In genomic region chr16:2009791-2010510, GRCh38 we compare ENCODE assay signal across 8 cellular contexts. TPM values are rescaled to one million over a fixed set of nuclear protein-coding genes. Genes with fewer than 3 reads are reported as not detected.
DNase-seq lines count a peak whose midpoint lies in the region; ATAC-seq, FAIRE-seq and TF ChIP-seq lines count a peak whose summit lies in the region.

TSS of gene ZNF598 (minus strand) at chr16:2009821.

- H3K4me2 ChIP-seq in HepG2 (ENCODE audit: low read depth, low read length), result peak within 1 kb of the TSS; percentile 99

- CTCF ChIA-PET in HepG2 (lab: Yijun Ruan, JAX; ENCODE audit: low intra/inter-chr PET ratio, low total read pairs), result no interaction called here

- peak within 1 kb of the TSS; percentile 76 to 82 (median 81) for H3K4me3 ChIP-seq in HepG2 (replicated peaks in 1 of 3; ENCODE audit: insufficient read depth in 1 of 3, low read depth in 2 of 3, low read length in 3 of 3)

- intact Hi-C loops in activated CD4-positive, alpha-beta T cell treated with anti-CD3 and anti-CD28 coated beads, Interleukin-2, amount 10 ng/mL, durations not matched to agents 24 days and 14 days (cut with micrococcal nuclease), result loop anchor here (5.0 to 10.0 kb wide), 3 partner anchors 38 to 242 kb away; partner anchors contain the start of genes BRICD5, ECI1, PGP and TBL3
- intact Hi-C loops in dendritic cell treated with granulocyte-macrophage colony-stimulating factor and Interleukin-4, amounts not matched to agents 40 ng/mL and 50 ng/mL, for 4 days (cut with micrococcal nuclease), result no loop called here
- intact Hi-C loops in HepG2 (cut with micrococcal nuclease; ENCODE audit: unreplicated experiment), result no loop called here

- H3K4me3 Mint-ChIP-seq in activated CD4-positive, alpha-beta T cell treated with anti-CD3 and anti-CD28 coated beads, Interleukin-2, amount 10 ng/mL, durations not matched to agents 24 days and 14 days, result peak within 1 kb of the TSS; percentile 93
- H3K4me3 Mint-ChIP-seq in dendritic cell treated with granulocyte-macrophage colony-stimulating factor and Interleukin-4, amounts not matched to agents 40 ng/mL and 50 ng/mL, for 4 days, result peak within 1 kb of the TSS; percentile 81

- H4K20me1 ChIP-seq in HepG2 (ENCODE audit: insufficient read depth, low read length), result peaks cover 13% of the 10 kb centered on the region; the same call in 1 of the 2 replicates

- DNase-seq in A172 (ENCODE audit: low spot score), result peak; percentile 61
- DNase-seq in NCI-H446 treated with DMSO at 0.1 percent for 48 hours (lab: John Stamatoyannopoulos, UW), result peak; percentile 56
- DNase-seq in activated CD4-positive, alpha-beta T cell treated with anti-CD3 and anti-CD28 coated beads, Interleukin-2, amount 10 ng/mL, durations not matched to agents 24 days and 14 days, result peak; percentile 95
- DNase-seq in HepG2 (ENCODE audit: low spot score), result peak; percentile 73
- peak; percentile 70 for DNase-seq in stimulated activated CD4-positive, alpha-beta T cell treated with anti-CD3 and anti-CD28 coated beads, Interleukin-2, amount 100 ng/mL, for 4 hours (ENCODE audit: low read depth)

- peak within 1 kb of the TSS; percentile 79 for H3K27ac ChIP-seq in HepG2 (ENCODE audit: extremely low read length, insufficient read depth, low read length)

- H3K36me3 Mint-ChIP-seq in activated CD4-positive, alpha-beta T cell treated with anti-CD3 and anti-CD28 coated beads, Interleukin-2, amount 10 ng/mL, durations not matched to agents 24 days and 14 days (ENCODE audit: low read depth), result peaks cover 26% of the 10 kb centered on the region
- peaks cover 33% of the 10 kb centered on the region for H3K36me3 Mint-ChIP-seq in dendritic cell treated with granulocyte-macrophage colony-stimulating factor and Interleukin-4, amounts not matched to agents 40 ng/mL and 50 ng/mL, for 4 days (ENCODE audit: low read depth)

- no peak within 1 kb of the TSS for H2AFZ ChIP-seq in HepG2 (ENCODE audit: low read length)

- TF ChIP-seq CTCF in HepG2 (CRISPR knock-in tag; IDR thresholded peaks at IDR 0.05), result 0 out of 2 replicates have a peak, but pooled peaks have one; percentile 8

- no peaks in the 10 kb centered on the region for H3K9me3 ChIP-seq in HepG2 (ENCODE audit: low read length)

- no peaks in the 10 kb centered on the region for H3K27me3 Mint-ChIP-seq in activated CD4-positive, alpha-beta T cell treated with anti-CD3 and anti-CD28 coated beads, Interleukin-2, amount 10 ng/mL, durations not matched to agents 24 days and 14 days
- H3K27me3 Mint-ChIP-seq in dendritic cell treated with granulocyte-macrophage colony-stimulating factor and Interleukin-4, amounts not matched to agents 40 ng/mL and 50 ng/mL, for 4 days, result peaks cover 2% of the 10 kb centered on the region

- peak within 1 kb of the TSS; percentile 93 for H3K9ac ChIP-seq in HepG2 (ENCODE audit: insufficient read depth, low read depth, low read length)

- TF ChIP-seq EP300 in HepG2 (IDR thresholded peaks at IDR 0.05; ENCODE audit: low read depth in 2 of 2, low read length in 2 of 2) (no peak), HepG2 (CRISPR knock-in tag; IDR thresholded peaks at IDR 0.05; ENCODE audit: borderline replicate concordance) (no peak)

- peak; percentile 63 to 85 for TF ChIP-seq POLR2A in HepG2 (IDR thresholded peaks at IDR 0.05; ENCODE audit: insufficient read depth in 1 of 2, low read depth in 2 of 2, low read length in 2 of 2)

- H3K9me3 Mint-ChIP-seq in activated CD4-positive, alpha-beta T cell treated with anti-CD3 and anti-CD28 coated beads, Interleukin-2, amount 10 ng/mL, durations not matched to agents 24 days and 14 days, result no peaks in the 10 kb centered on the region
- no peaks in the 10 kb centered on the region for H3K9me3 Mint-ChIP-seq in dendritic cell treated with granulocyte-macrophage colony-stimulating factor and Interleukin-4, amounts not matched to agents 40 ng/mL and 50 ng/mL, for 4 days

- under 1% methylated on average over 12 of the region's 52 CpGs for WGBS in HepG2 (ENCODE audit: low lambda C conversion rate)

- ATAC-seq in GM18520 (IDR thresholded peaks at IDR 0.05; ENCODE audit: unreplicated experiment), result peak; percentile 71
- peak; percentile 82 for ATAC-seq in HG03103 (IDR thresholded peaks at IDR 0.05; ENCODE audit: low read depth, unreplicated experiment)
- peak; percentile 89 for ATAC-seq in HepG2

- POLR2A ChIA-PET in HepG2 (lab: Yijun Ruan, JAX), result no interaction called here

- peak; percentile 62 for FAIRE-seq in HepG2 (lab: Jason Lieb, UNC)

- peaks cover 48% of the 10 kb centered on the region for H3K79me2 ChIP-seq in HepG2 (ENCODE audit: insufficient read depth, low read length)

- peaks cover 68% of the 10 kb centered on the region for H3K4me1 ChIP-seq in HepG2 (ENCODE audit: insufficient read depth, low read length)

- peak within 1 kb of the TSS; percentile 92 for H3K27ac Mint-ChIP-seq in activated CD4-positive, alpha-beta T cell treated with anti-CD3 and anti-CD28 coated beads, Interleukin-2, amount 10 ng/mL, durations not matched to agents 24 days and 14 days
- peak within 1 kb of the TSS; percentile 92 for H3K27ac Mint-ChIP-seq in dendritic cell treated with granulocyte-macrophage colony-stimulating factor and Interleukin-4, amounts not matched to agents 40 ng/mL and 50 ng/mL, for 4 days

- H3K36me3 ChIP-seq in HepG2 (replicated peaks in 1 of 2; ENCODE audit: control insufficient read depth in 1 of 2, insufficient read depth in 2 of 2, low read length in 2 of 2), result no peaks in the 10 kb centered on the region; a peak in 1 of 5 replicates

- BruUV-seq in HepG2 (replicated peaks; lab: Mats Ljungman, UMichigan), result TSS peak; percentile 98

- H3K4me1 Mint-ChIP-seq in activated CD4-positive, alpha-beta T cell treated with anti-CD3 and anti-CD28 coated beads, Interleukin-2, amount 10 ng/mL, durations not matched to agents 24 days and 14 days, result peaks cover 28% of the 10 kb centered on the region
- H3K4me1 Mint-ChIP-seq in dendritic cell treated with granulocyte-macrophage colony-stimulating factor and Interleukin-4, amounts not matched to agents 40 ng/mL and 50 ng/mL, for 4 days (ENCODE audit: low read depth), result peaks cover 48% of the 10 kb centered on the region

- peak; percentile 41; the same call in 1 of the 2 replicates for TF ChIP-seq RAD21 in HepG2 (CRISPR knock-in tag; IDR thresholded peaks at IDR 0.05)

- H3K27me3 ChIP-seq in HepG2 (ENCODE audit: control insufficient read depth in 1 of 2, insufficient read depth in 2 of 2, low read length in 2 of 2), result no peaks in the 10 kb centered on the region

- in situ Hi-C loops in HepG2 (cut with HindIII; ENCODE audit: extremely low pct_ligation_motif_present, low pct_unique_long_range_greater_than_20kb), result no loop called here

TF ChIP-seq in HepG2, 621 proteins besides CTCF, POLR2A, EP300 and RAD21 (continues in another document):
- no peak for TF ChIP-seq ZNF615 (CRISPR knock-in tag; IDR thresholded peaks at IDR 0.05; ENCODE audit: borderline replicate concordance)
- no peak for TF ChIP-seq USF2 (IDR thresholded peaks at IDR 0.05; ENCODE audit: low read depth, low read length)
- TF ChIP-seq USF2 (CRISPR knock-in tag; IDR thresholded peaks at IDR 0.05; ENCODE audit: borderline replicate concordance), result no peak

RNA-seq across cellular contexts. Expression of gene ZNF598, which starts in this region (rescaled TPM):
- total RNA-seq in A172 (2014; rRNA removed; shearing (Covaris generic)), result 23.5 and 26.9 TPM in 2 replicates
- 93.9 and 99.0 TPM in 2 replicates for total RNA-seq in activated CD4-positive, alpha-beta T cell treated with anti-CD3 and anti-CD28 coated beads, Interleukin-2, amount 10 ng/mL, durations not matched to agents 24 days and 14 days
- 9.5 and 13.5 TPM in 2 replicates for total RNA-seq in HepG2 (2016; rRNA removed; fragmentation: Illumina TruSeq; extraction: Trizol)
- 7.8 and 8.6 TPM in 2 replicates for total RNA-seq in HepG2 (2016; cell fraction: cytosol; rRNA removed; fragmentation: Illumina TruSeq; extraction: Trizol; ENCODE audit: low read depth)
- total RNA-seq in HepG2 (2016; cell fraction: insoluble cytoplasmic fraction; rRNA removed; fragmentation: Illumina TruSeq; extraction: Trizol), result 6.1 and 14.0 TPM in 2 replicates
- total RNA-seq in HepG2 (2016; cell fraction: membrane; rRNA removed; fragmentation: Illumina TruSeq; extraction: Trizol), result 8.0 and 9.4 TPM in 2 replicates
- 15.2 and 16.0 TPM in 2 replicates for total RNA-seq in HepG2 (2016; cell fraction: nucleus; rRNA removed; fragmentation: Illumina TruSeq; extraction: Trizol)
- polyA plus RNA-seq in HepG2 (2011; rRNA removed), result 14.2 and 17.6 TPM in 2 replicates
- 10.9 and 19.8 TPM in 2 replicates for polyA plus RNA-seq in HepG2 (2011; cell fraction: cytosol; rRNA removed)
- 80.6 and 103 TPM in 2 replicates for polyA plus RNA-seq in HepG2 (2011; cell fraction: nucleus; rRNA removed)
- polyA plus RNA-seq in HepG2 (2012), result 6.9 and 11.3 TPM in 2 replicates
- polyA plus RNA-seq in HepG2 (2016; cell fraction: cytosol; fragmentation: Illumina TruSeq; extraction: Trizol; ENCODE audit: low read depth), result 4.2 and 5.0 TPM in 2 replicates
- polyA plus RNA-seq in HepG2 (2016; cell fraction: insoluble cytoplasmic fraction; fragmentation: Illumina TruSeq; extraction: Trizol; ENCODE audit: low read depth), result 14.5 and 15.5 TPM in 2 replicates
- 8.5 and 11.6 TPM in 2 replicates for polyA plus RNA-seq in HepG2 (2016; cell fraction: membrane; fragmentation: Illumina TruSeq; extraction: Trizol; ENCODE audit: low read depth)
- polyA plus RNA-seq in HepG2 (2016; cell fraction: nucleus; fragmentation: Illumina TruSeq; extraction: Trizol; ENCODE audit: insufficient read depth, low read depth), result 58.7 and 59.3 TPM in 2 replicates
- 25.2 and 28.9 TPM in 2 replicates for polyA minus RNA-seq in HepG2 (2011; rRNA and poly(A)+ RNA removed; ENCODE audit: low replicate concordance)
- polyA minus RNA-seq in HepG2 (2011; cell fraction: cytosol; rRNA and poly(A)+ RNA removed), result 12.5 and 18.7 TPM in 2 replicates
- polyA minus RNA-seq in HepG2 (2011; cell fraction: nucleus; rRNA and poly(A)+ RNA removed), result 12.6 and 18.4 TPM in 2 replicates

Comparison
In these comparisons a context has a peak if more than half of its experiments do, and no peak if none do; other contexts are left out.
1. Peak in every context shown above with its lines: DNase-seq, ATAC-seq, H3K4me3 ChIP-seq and H3K27ac ChIP-seq.